In genomic region chr14:76152333-76152681, GRCh38 we compare ENCODE assay signal across 8 cellular contexts. TPM values are rescaled to one million over a fixed set of nuclear protein-coding genes. Genes with fewer than 3 reads are reported as not detected.
DNase-seq lines count a peak whose midpoint lies in the region; ATAC-seq and TF ChIP-seq lines count a peak whose summit lies in the region.

No MANE protein-coding gene starts in this region.

- H3K36me3 ChIP-seq in lung (ENCODE audit: control insufficient read depth in 2 of 2, insufficient read depth in 2 of 2, low read length in 2 of 2) = peaks cover 6 to 7% of the 10 kb centered on the region in 2 donors

- peak; percentile 75 for DNase-seq in NK-92 treated with Interleukin-12 subunit alpha and Interleukin-12 subunit beta, amount 100 ng/mL, for 24 hours (lab: John Stamatoyannopoulos, UW)
- DNase-seq in NK-92 (lab: John Stamatoyannopoulos, UW; ENCODE audit: unreplicated experiment) (no peak), NCI-H446 treated with DMSO at 0.1 percent for 48 hours (lab: John Stamatoyannopoulos, UW) (peak; percentile 2), ecto neural progenitor cell (ENCODE audit: low spot score) (peak; percentile 69), lung (ENCODE audit: low spot score) (peak; percentile 65)
- peak; percentile 88 for DNase-seq in activated CD4-positive, alpha-beta memory T cell treated with anti-CD3 and anti-CD28 coated beads, Interleukin-2, amount 10 ng/mL, durations not matched to agents 7 days and 5 days
- DNase-seq in stimulated activated CD8-positive, alpha-beta memory T cell treated with anti-CD3 and anti-CD28 coated beads, Interleukin-12 subunit alpha, Interleukin-12 subunit beta, amount 100 ng/mL, for 1 hour (ENCODE audit: low read depth) = peak; percentile 40

- peak overlapping the region; percentile 96 for H3K4me3 Mint-ChIP-seq in activated CD4-positive, alpha-beta memory T cell treated with anti-CD3 and anti-CD28 coated beads, Interleukin-2, amount 10 ng/mL, durations not matched to agents 7 days and 5 days

- H3K4me1 Mint-ChIP-seq in activated CD4-positive, alpha-beta memory T cell treated with anti-CD3 and anti-CD28 coated beads, Interleukin-2, amount 10 ng/mL, durations not matched to agents 7 days and 5 days = peaks cover 62% of the 10 kb centered on the region

- H3K9me3 Mint-ChIP-seq in activated CD4-positive, alpha-beta memory T cell treated with anti-CD3 and anti-CD28 coated beads, Interleukin-2, amount 10 ng/mL, durations not matched to agents 7 days and 5 days = peaks cover 3% of the 10 kb centered on the region

- no peaks in the 10 kb centered on the region for H3K27me3 Mint-ChIP-seq in activated CD4-positive, alpha-beta memory T cell treated with anti-CD3 and anti-CD28 coated beads, Interleukin-2, amount 10 ng/mL, durations not matched to agents 7 days and 5 days

- ATAC-seq in HG02938 (IDR thresholded peaks at IDR 0.05; ENCODE audit: unreplicated experiment) = peak; percentile 64
- ATAC-seq in lung (ENCODE audit: insufficient read depth, low FRiP score) = peak; percentile 82

- peak overlapping the region; percentile 97 for H3K27ac Mint-ChIP-seq in activated CD4-positive, alpha-beta memory T cell treated with anti-CD3 and anti-CD28 coated beads, Interleukin-2, amount 10 ng/mL, durations not matched to agents 7 days and 5 days

- no peaks in the 10 kb centered on the region for H3K9me3 ChIP-seq in lung (ENCODE audit: control insufficient read depth in 2 of 2, insufficient read depth in 1 of 2, low read length in 1 of 2)

- no peak for TF ChIP-seq CTCF in lung (IDR thresholded peaks at IDR 0.05; ENCODE audit: control extremely low read depth, extremely low read depth)

- WGBS in lung, 2 donors = 1% methylated on average over 16 to 17 of the region's 17 CpGs

- H3K4me3 ChIP-seq in lung = peak overlapping the region; percentile 98

- peak overlapping the region; percentile 92 to 93 for H3K27ac ChIP-seq in lung (ENCODE audit: low read depth in 1 of 2, low read length in 1 of 2)

- H3K4me1 ChIP-seq in lung (ENCODE audit: control insufficient read depth in 2 of 2, insufficient read depth in 2 of 2, low read length in 2 of 2) = peaks cover 6 to 22% of the 10 kb centered on the region in 2 donors

- H3K36me3 Mint-ChIP-seq in activated CD4-positive, alpha-beta memory T cell treated with anti-CD3 and anti-CD28 coated beads, Interleukin-2, amount 10 ng/mL, durations not matched to agents 7 days and 5 days (ENCODE audit: low read depth) = peaks cover 46% of the 10 kb centered on the region

- H3K27me3 ChIP-seq in lung (ENCODE audit: control insufficient read depth, insufficient read depth) = no peaks in the 10 kb centered on the region

- CTCF ChIA-PET in activated CD4-positive, alpha-beta memory T cell treated with anti-CD3 and anti-CD28 coated beads, Interleukin-2, amount 10 ng/mL, durations not matched to agents 7 days and 5 days (lab: Charles Lee) = interaction anchor here (1.3 kb wide), 1 partner anchor 9 kb away, joined by 3 read pairs; no protein-coding TSS in a partner anchor

- POLR2A ChIA-PET in activated CD4-positive, alpha-beta memory T cell treated with anti-CD3 and anti-CD28 coated beads, Interleukin-2, amount 10 ng/mL, durations not matched to agents 7 days and 5 days (lab: Charles Lee) = interaction anchor here (0.6 to 1.4 kb wide), 10 partner anchors 8 to 83 kb away, joined by 3 to 8 read pairs (median 4); no protein-coding TSS in a partner anchor

RNA-seq across cellular contexts. Expression of gene GPATCH2L, which starts 0.6 kb away (rescaled TPM):
- total RNA-seq in activated CD4-positive, alpha-beta memory T cell treated with anti-CD3 and anti-CD28 coated beads, Interleukin-2, amount 10 ng/mL, durations not matched to agents 7 days and 5 days = 10 to 100 TPM; 57.3 to 58.6 TPM
- total RNA-seq in lung = 10 to 100 TPM; 48.0 to 69.9 TPM
- polyA plus RNA-seq in lung = 10 to 100 TPM in 1 of 2 donors, 1 to 10 TPM in 1; 4.3 to 16.8 TPM
